ENCODE assay signal across 10 cellular contexts in the genomic region with DNA sequence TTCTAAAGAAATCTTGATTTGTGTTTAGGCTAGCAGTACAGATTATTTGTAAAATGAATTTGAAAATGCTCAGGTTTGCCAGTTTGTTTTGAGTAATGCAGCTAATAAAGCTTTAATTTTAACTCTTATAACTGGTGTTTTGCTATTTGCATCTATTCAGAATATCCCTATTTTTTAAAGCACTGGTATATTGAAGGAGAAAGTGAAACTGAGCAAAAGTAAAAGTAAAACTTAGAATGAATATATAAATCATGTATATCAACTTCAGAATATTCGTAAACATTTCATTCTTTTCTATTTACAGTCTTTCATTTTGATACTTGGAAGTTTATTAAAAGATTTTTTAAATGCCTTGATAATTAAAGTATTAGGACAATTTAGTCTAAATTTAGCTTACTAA. TPM values are rescaled to one million over a fixed set of nuclear protein-coding genes. Genes with fewer than 3 reads are reported as not detected.
DNase-seq lines count a peak whose midpoint lies in the region; ATAC-seq, FAIRE-seq and TF ChIP-seq lines count a peak whose summit lies in the region.
"Had no signal": no experiment of that assay in that cellular context is flagged by ENCODE, and none has a peak within 500 bp of the region (broad histone marks: within the 10 kb centered on the region; RNA-seq: fewer than 3 reads in every experiment).

No MANE protein-coding gene starts in this region.

- no peak overlapping the region for H4K8ac ChIP-seq in mesendoderm (ENCODE audit: low read depth, low read length)

- FAIRE-seq in colon (lab: Jason Lieb, UNC), result peak; percentile 89

- H3K23ac ChIP-seq in mesendoderm (ENCODE audit: low read length), result no peak overlapping the region

- CTCF ChIA-PET in CD4-positive, alpha-beta T cell (lab: Charles Lee), result interaction anchor here (1.3 to 1.7 kb wide), 2 partner anchors 18 to 81 kb away, joined by 4 read pairs; no protein-coding TSS in a partner anchor

- H2AK5ac ChIP-seq in mesendoderm (ENCODE audit: low read length), result no peak overlapping the region

- peak overlapping the region; percentile 84 for H3K4me3 Mint-ChIP-seq in CD4-positive, alpha-beta T cell
- peak overlapping the region; percentile 26 to 77 (median 54) for H3K4me3 Mint-ChIP-seq in naive thymus-derived CD8-positive, alpha-beta T cell
- H3K4me3 Mint-ChIP-seq: mesothelial cell of epicardium had no signal

- H3K4me2 ChIP-seq in mesendoderm (ENCODE audit: low read length), result no peak overlapping the region

- no peak for TF ChIP-seq CTCF in CD4-positive, alpha-beta T cell (IDR thresholded peaks at IDR 0.05)
- no peak for TF ChIP-seq CTCF in dorsolateral prefrontal cortex (IDR thresholded peaks at IDR 0.05 in 54 of 56, conservative IDR thresholded peaks at IDR 0.05 in 2 of 56; ENCODE audit: low read depth in 1 of 56, partially characterized antibody in 56 of 56)

- peaks cover 88% of the 10 kb centered on the region for H3K4me1 Mint-ChIP-seq in CD4-positive, alpha-beta T cell (ENCODE audit: low read depth)
- H3K4me1 Mint-ChIP-seq in naive thymus-derived CD8-positive, alpha-beta T cell, result peaks cover 42 to 80% (median 73%) of the 10 kb centered on the region in 4 donors

- H3K27me3 ChIP-seq in CD4-positive, alpha-beta T cell (ENCODE audit: control insufficient read depth, insufficient read depth, low read length), result no peaks in the 10 kb centered on the region
- H3K27me3 ChIP-seq in mesendoderm (ENCODE audit: insufficient read depth, low read length, poor library complexity) (no peaks in the 10 kb centered on the region), dorsolateral prefrontal cortex (no peaks in the 10 kb centered on the region)

- no peak overlapping the region for H3K4me3 ChIP-seq in mesendoderm (ENCODE audit: low read length)
- H3K4me3 ChIP-seq in dorsolateral prefrontal cortex, result peak overlapping the region in 26 of 59 donors; percentile 1 to 46 (median 17)

- POLR2A ChIA-PET in CD4-positive, alpha-beta T cell (lab: Charles Lee), result interaction anchor here (0.9 to 1.9 kb wide), 4 partner anchors 10 to 103 kb away, joined by 3 to 7 read pairs (median 4); a partner anchor contains a TSS
- POLR2A ChIA-PET in naive thymus-derived CD8-positive, alpha-beta T cell (lab: Charles Lee), result interaction anchor here (0.7 kb wide), 1 partner anchor 254 kb away, joined by 3 read pairs; no protein-coding TSS in a partner anchor

- H3K18ac ChIP-seq in mesendoderm (ENCODE audit: low read length), result no peak overlapping the region

- no peak overlapping the region for H2BK5ac ChIP-seq in mesendoderm (ENCODE audit: low read length)

- no peaks in the 10 kb centered on the region for H3K36me3 ChIP-seq in mesendoderm (ENCODE audit: control insufficient read depth, insufficient read depth, low read length)

- intact Hi-C loops in CD4-positive, alpha-beta T cell (cut with DNase I, micrococcal nuclease), result loop anchor here in 1 of 2 experiments (2.0 kb wide), 1 partner anchor 26 kb away; a partner anchor contains a TSS
- intact Hi-C loops in head of caudate nucleus (cut with DNase I) (no loop called here), dorsolateral prefrontal cortex (cut with DNase I) (no loop called here)

- H3K4me1 ChIP-seq in mesendoderm (ENCODE audit: control insufficient read depth, low read depth, low read length), result no peaks in the 10 kb centered on the region

- no peaks in the 10 kb centered on the region for H3K9me3 ChIP-seq in CD4-positive, alpha-beta T cell (ENCODE audit: control insufficient read depth, low read length)

- no peak for ATAC-seq in CD4-positive, alpha-beta T cell (ENCODE audit: poor library complexity)
- ATAC-seq in HG02973 (IDR thresholded peaks at IDR 0.05; ENCODE audit: unreplicated experiment), result peak; percentile 47
- no peak for ATAC-seq in naive thymus-derived CD8-positive, alpha-beta T cell

- H3K79me2 ChIP-seq in mesendoderm (ENCODE audit: control insufficient read depth, insufficient read depth, low read length), result peaks cover 13% of the 10 kb centered on the region

- whole genome bisulfite sequencing in mesendoderm (ENCODE audit: extremely low coverage, insufficient coverage, low lambda C conversion rate), result no CpG with 5 or more reads among the region's 1 CpG

- H3K27me3 Mint-ChIP-seq in CD4-positive, alpha-beta T cell, result no peaks in the 10 kb centered on the region
- no peaks in the 10 kb centered on the region for H3K27me3 Mint-ChIP-seq in naive thymus-derived CD8-positive, alpha-beta T cell

- H4K5ac ChIP-seq in mesendoderm (ENCODE audit: low read length), result no peak overlapping the region

- H3K4ac ChIP-seq in mesendoderm (ENCODE audit: low read depth, low read length), result no peak overlapping the region

- peaks cover 4% of the 10 kb centered on the region for H3K79me1 ChIP-seq in mesendoderm (ENCODE audit: low read length)

- H3K36me3 Mint-ChIP-seq in CD4-positive, alpha-beta T cell (ENCODE audit: low read depth), result peaks cover 4% of the 10 kb centered on the region
- peaks cover 0 to 6% (median 0%) of the 10 kb centered on the region in 3 donors for H3K36me3 Mint-ChIP-seq in naive thymus-derived CD8-positive, alpha-beta T cell

- no peak for DNase-seq in CD4-positive, alpha-beta T cell
- DNase-seq in naive thymus-derived CD8-positive, alpha-beta T cell, result no peak
- no peak for DNase-seq in mesendoderm
- DNase-seq in head of caudate nucleus, result no peak
- DNase-seq in dorsolateral prefrontal cortex, result no peak
- DNase-seq: DMS79, KBM-7 had no signal

- H3K27ac ChIP-seq in CD4-positive, alpha-beta T cell (ENCODE audit: low read depth, low read length), result no peak overlapping the region
- no peak overlapping the region for H3K27ac ChIP-seq in mesendoderm (ENCODE audit: low read depth, low read length)
- no peak overlapping the region for H3K27ac ChIP-seq in dorsolateral prefrontal cortex

- no peak overlapping the region for H2BK15ac ChIP-seq in mesendoderm (replicated peaks; ENCODE audit: low read depth)

- no peak overlapping the region for H2BK120ac ChIP-seq in mesendoderm (ENCODE audit: low read depth, low read length)

- H3K56ac ChIP-seq in mesendoderm (ENCODE audit: low read length), result no peak overlapping the region

- peak overlapping the region; percentile 57 for H3K27ac Mint-ChIP-seq in CD4-positive, alpha-beta T cell
- H3K27ac Mint-ChIP-seq in naive thymus-derived CD8-positive, alpha-beta T cell, result peak overlapping the region in 5 of 10 donors; percentile 3 to 79 (median 12)
- H3K27ac Mint-ChIP-seq: mesothelial cell of epicardium had no signal

- no peak overlapping the region for H3K9ac ChIP-seq in mesendoderm (ENCODE audit: low read length)

- no peaks in the 10 kb centered on the region for H3K9me3 Mint-ChIP-seq in CD4-positive, alpha-beta T cell
- peaks cover 0 to 11% (median 0%) of the 10 kb centered on the region in 9 donors for H3K9me3 Mint-ChIP-seq in naive thymus-derived CD8-positive, alpha-beta T cell
- H3K9me3 Mint-ChIP-seq: mesothelial cell of epicardium had no signal

RNA-seq across cellular contexts. Expression of a gene that starts 26.2 kb away (rescaled TPM):
- total RNA-seq in CD4-positive, alpha-beta T cell, result 10 to 100 TPM; 50.0 to 51.0 TPM
- total RNA-seq in naive thymus-derived CD8-positive, alpha-beta T cell, result 10 to 100 TPM; 70.4 to 81.6 TPM
- 10 to 100 TPM; 14.1 to 17.3 (median 14.9) TPM for polyA plus RNA-seq in naive thymus-derived CD8-positive, alpha-beta T cell
- polyA plus RNA-seq in mesendoderm (2013, experiment 1 of 2), result 31.4 TPM
- polyA plus RNA-seq in mesendoderm (2013, experiment 2 of 2), result 32.2 TPM
- 10 to 100 TPM; 41.9 to 87.9 (median 67.5) TPM for total RNA-seq in dorsolateral prefrontal cortex

RNA-seq across cellular contexts. Expression of a gene that starts 44.5 kb away (rescaled TPM):
- total RNA-seq in CD4-positive, alpha-beta T cell, result 1 to 10 TPM; 1.9 to 2.9 TPM
- total RNA-seq in naive thymus-derived CD8-positive, alpha-beta T cell, result 10 to 100 TPM; 11.5 to 18.5 TPM
- 10 to 100 TPM; 12.5 to 23.9 (median 23.1) TPM for polyA plus RNA-seq in naive thymus-derived CD8-positive, alpha-beta T cell
- polyA plus RNA-seq in mesendoderm (2013, experiment 1 of 2), result 4.8 TPM
- 4.4 TPM for polyA plus RNA-seq in mesendoderm (2013, experiment 2 of 2)
- 10 to 100 TPM; 21.6 to 57.5 (median 36.3) TPM for total RNA-seq in dorsolateral prefrontal cortex
